Comparison of ENCODE assay signal across 9 cellular contexts in genomic region chr7:155458317-155459132, GRCh38. TPM values are rescaled to one million over a fixed set of nuclear protein-coding genes. Genes with fewer than 3 reads are reported as not detected.
DNase-seq lines count a peak whose midpoint lies in the region; ATAC-seq and TF ChIP-seq lines count a peak whose summit lies in the region.
"Had no signal": no experiment of that assay in that cellular context is flagged by ENCODE, and none has a peak within 500 bp of the region (broad histone marks: within the 10 kb centered on the region; RNA-seq: fewer than 3 reads in every experiment).

No MANE protein-coding gene starts in this region.

- no peaks in the 10 kb centered on the region for H3K27me3 ChIP-seq in SJCRH30
- H3K27me3 ChIP-seq in iPS-15b (ENCODE audit: control insufficient read depth, insufficient read depth, low read length), result peaks cover 90% of the 10 kb centered on the region
- peaks cover 85 to 89% (median 86%) of the 10 kb centered on the region in 3 donors for H3K27me3 ChIP-seq in gastrocnemius medialis

- no peak overlapping the region; the same call in 1 of the 2 replicates for H3K27ac ChIP-seq in SJCRH30
- H3K27ac ChIP-seq in gastrocnemius medialis, result no peak overlapping the region

- DNase-seq in GM20000 (ENCODE audit: low spot score) (peak; percentile 61), SJCRH30 (no peak), gastrocnemius medialis (no peak), medulla oblongata (ENCODE audit: extremely low spot score) (no peak), KBM-7 (no peak)
- DNase-seq: HCEC 1CT had no signal

- H3K9ac ChIP-seq in iPS-15b (ENCODE audit: low read depth, low read length), result no peak overlapping the region

- ATAC-seq in gastrocnemius medialis (no peak), GM21717 (IDR thresholded peaks at IDR 0.05; ENCODE audit: unreplicated experiment) (no peak)

- H3K4me1 ChIP-seq in SJCRH30 (peaks cover 8% of the 10 kb centered on the region), iPS-15b (ENCODE audit: control insufficient read depth, insufficient read depth, low read length) (no peaks in the 10 kb centered on the region), gastrocnemius medialis (peaks cover 34 to 42% of the 10 kb centered on the region in 2 donors)

- intact Hi-C loops in gastrocnemius medialis (cut with DNase I; ENCODE audit: low total_unique reads), result loop anchor here (5.0 kb wide), 2 partner anchors 76 to 456 kb away; partner anchors contain the start of gene PAXIP1

- H3K36me3 ChIP-seq in SJCRH30 (no peaks in the 10 kb centered on the region), iPS-15b (ENCODE audit: control insufficient read depth, insufficient read depth, low read length) (no peaks in the 10 kb centered on the region), gastrocnemius medialis (no peaks in the 10 kb centered on the region)

- H3K4me3 ChIP-seq in SJCRH30, result peak overlapping the region; percentile 60
- peak overlapping the region; percentile 30 for H3K4me3 ChIP-seq in iPS-15b (ENCODE audit: low read depth, low read length)
- peak overlapping the region; percentile 43 to 55 (median 44) for H3K4me3 ChIP-seq in gastrocnemius medialis

- H3K9me3 ChIP-seq in SJCRH30 (replicated peaks) (no peaks in the 10 kb centered on the region), iPS-15b (ENCODE audit: control insufficient read depth, insufficient read depth, low read length) (no peaks in the 10 kb centered on the region), gastrocnemius medialis (no peaks in the 10 kb centered on the region)

- TF ChIP-seq CTCF in GM20000 (IDR thresholded peaks at IDR 0.05; ENCODE audit: extremely low read depth, missing control alignments), result no peak
- no peak for TF ChIP-seq CTCF in gastrocnemius medialis (IDR thresholded peaks at IDR 0.05 in 4 of 5, conservative IDR thresholded peaks at IDR 0.05 in 1 of 5)

- in situ Hi-C loops in gastrocnemius medialis (cut with MboI; ENCODE audit: low sequenced_read_pairs in 4 of 4), result no loop called here
- in situ Hi-C loops in KBM-7 (cut with MboI; ENCODE audit: low pct_unique_long_range_greater_than_20kb, low sequenced_read_pairs), result no loop called here

- TF ChIP-seq POLR2A in gastrocnemius medialis (IDR thresholded peaks at IDR 0.05), result no peak

RNA-seq across cellular contexts. Expression of gene EN2, which starts 0.6 kb away (rescaled TPM):
- 0.61 and 0.81 TPM in 2 replicates for total RNA-seq in SJCRH30 (2014; rRNA removed; shearing (Covaris generic))
- 1 to 10 TPM in 1 of 4 donors, under 1 TPM in 3; 0.31 to 1.2 (median 0.65) TPM for total RNA-seq in gastrocnemius medialis
- total RNA-seq: activated CD8-positive, alpha-beta memory T cell treated with anti-CD3 and anti-CD28 coated beads for 36 hours had no signal
